In the genomic region with DNA sequence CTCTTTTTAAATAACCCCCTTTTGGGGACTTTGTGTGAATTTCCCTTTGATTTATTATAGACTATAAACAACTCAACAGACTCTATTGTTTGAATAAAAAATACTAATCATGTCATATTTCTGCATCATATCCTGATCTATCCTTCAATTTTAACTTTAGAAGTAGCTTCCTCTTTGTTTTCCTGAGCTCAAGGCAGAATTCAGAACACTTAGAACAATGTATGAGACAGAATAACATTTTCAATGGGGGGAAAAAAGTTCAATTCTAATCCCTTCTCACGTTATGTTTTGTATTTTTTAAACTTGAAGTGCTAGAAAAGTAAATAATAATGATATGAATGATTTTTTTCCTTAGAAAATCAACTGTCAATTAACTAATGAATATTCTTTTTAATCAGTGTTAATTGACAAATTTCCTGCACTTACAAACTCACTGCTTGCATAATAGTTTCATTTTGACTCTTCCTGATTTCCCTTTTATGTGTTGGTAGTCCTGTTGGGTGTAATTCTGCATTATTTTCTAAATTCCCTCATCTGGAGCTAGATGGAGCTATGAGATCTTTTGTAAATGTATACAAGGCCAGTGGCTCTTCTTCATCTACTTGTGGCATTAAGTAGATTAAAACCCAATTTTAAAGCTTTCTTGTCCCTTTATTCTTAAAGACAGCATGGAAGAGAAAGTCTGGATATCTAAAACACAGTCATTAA, we compare ENCODE assay signal across 8 cellular contexts.
A peak's percentile ranks its signal among the peaks of the same experiment; 100 is the strongest.
DNase-seq lines count a peak whose midpoint lies in the region; ATAC-seq and TF ChIP-seq lines count a peak whose summit lies in the region.

No MANE protein-coding gene starts in this region.

- H3K27ac ChIP-seq in RWPE2 (ENCODE audit: poor library complexity, severe bottlenecking): no peak overlapping the region

- peaks cover 29% of the 10 kb centered on the region for H3K4me1 Mint-ChIP-seq in HFFc6 (ENCODE audit: low read depth)

- DNase-seq in AG20443 (ENCODE audit: low spot score): peak; percentile 15
- DNase-seq in HFFc6: peak; percentile 46
- no peak for DNase-seq in RWPE2 (ENCODE audit: low spot score)
- DNase-seq in globus pallidus (ENCODE audit: low spot score): peak; percentile 60
- peak; percentile 82 for DNase-seq in superior temporal gyrus (ENCODE audit: extremely low spot score)

- no peak overlapping the region for H3K4me3 ChIP-seq in RWPE2 (ENCODE audit: severe bottlenecking)

- no peak overlapping the region for H3K4me3 Mint-ChIP-seq in HFFc6

- H3K27ac Mint-ChIP-seq in HFFc6: peak overlapping the region; percentile 46; the same call in 1 of the 2 replicates

- ATAC-seq in RWPE2 (ENCODE audit: low read depth): no peak
- ATAC-seq in GM21576 (IDR thresholded peaks at IDR 0.05; ENCODE audit: unreplicated experiment): no peak
- ATAC-seq in GM18505 (IDR thresholded peaks at IDR 0.05; ENCODE audit: unreplicated experiment): no peak
- ATAC-seq in HG02938 (IDR thresholded peaks at IDR 0.05; ENCODE audit: unreplicated experiment): no peak

- no peaks in the 10 kb centered on the region for H3K27me3 Mint-ChIP-seq in HFFc6 (ENCODE audit: insufficient read depth)

- TF ChIP-seq POLR2A in GM18505 (IDR thresholded peaks at IDR 0.05; ENCODE audit: borderline replicate concordance, extremely low read depth, insufficient read depth, insufficient read length): no peak

- no peaks in the 10 kb centered on the region for H3K9me3 Mint-ChIP-seq in HFFc6

- H3K9me3 ChIP-seq in RWPE2 (ENCODE audit: severe bottlenecking): no peaks in the 10 kb centered on the region

- no peaks in the 10 kb centered on the region for H3K4me1 ChIP-seq in RWPE2 (ENCODE audit: insufficient read depth, poor library complexity, severe bottlenecking)

- H3K36me3 ChIP-seq in RWPE2 (ENCODE audit: low read depth): no peaks in the 10 kb centered on the region

- no peaks in the 10 kb centered on the region for H3K36me3 Mint-ChIP-seq in HFFc6 (ENCODE audit: low read depth)

- H3K27me3 ChIP-seq in RWPE2 (ENCODE audit: insufficient read depth, poor library complexity, severe bottlenecking): no peaks in the 10 kb centered on the region

- TF ChIP-seq CTCF in HFFc6 (IDR thresholded peaks at IDR 0.05) (peak; percentile 69), RWPE2 (IDR thresholded peaks at IDR 0.05; ENCODE audit: poor library complexity, severe bottlenecking) (peak; percentile 38)
